ENCODE assay signal across 1 cellular context in genomic region chr5:159915913-159916840, GRCh38.
TF ChIP-seq lines count a peak whose summit lies in the region.

Gene ADRA1B (plus strand): TSS chr5:159916482. CDS start chr5:159916906, 424 bp downstream.

TF ChIP-seq in HEK293, 187 proteins besides CTCF, POLR2A, EP300 and RAD21 (continued from another document and continues in another):
- TF ChIP-seq ZSCAN5A (tag by site-specific recombination; IDR thresholded peaks at IDR 0.05) (no peak), ZNF555 (tag by site-specific recombination; conservative IDR thresholded peaks at IDR 0.05) (no peak), REPIN1 (tag by site-specific recombination; IDR thresholded peaks at IDR 0.05; ENCODE audit: low read depth) (no peak), ZNF266 (tag by site-specific recombination; IDR thresholded peaks at IDR 0.05; ENCODE audit: low read depth) (no peak), ZNF239 (tag by site-specific recombination; IDR thresholded peaks at IDR 0.05) (no peak), ZNF174 (tag by site-specific recombination; IDR thresholded peaks at IDR 0.05) (no peak), ZNF433 (tag by site-specific recombination; IDR thresholded peaks at IDR 0.05; ENCODE audit: low read depth) (no peak), ZBTB44 (tag by site-specific recombination; IDR thresholded peaks at IDR 0.05) (no peak), ZNF639 (tag by site-specific recombination; IDR thresholded peaks at IDR 0.05) (no peak), TSHZ1 (tag by site-specific recombination; IDR thresholded peaks at IDR 0.05; ENCODE audit: borderline replicate concordance) (no peak), ZSCAN18 (tag by site-specific recombination; IDR thresholded peaks at IDR 0.05) (no peak), ZNF449 (tag by site-specific recombination; IDR thresholded peaks at IDR 0.05) (no peak), ZXDB (tag by site-specific recombination; IDR thresholded peaks at IDR 0.05) (no peak), ZNF423 (tag by site-specific recombination; IDR thresholded peaks at IDR 0.05) (no peak), ZNF701 (tag by site-specific recombination; IDR thresholded peaks at IDR 0.05) (no peak), YY1 (tag by site-specific recombination; IDR thresholded peaks at IDR 0.05) (no peak), ZNF335 (tag by site-specific recombination; conservative IDR thresholded peaks at IDR 0.05) (peak; percentile 40; the same call in 1 of the 2 replicates), ZNF654 (tag by site-specific recombination; IDR thresholded peaks at IDR 0.05; ENCODE audit: low read depth) (peak; percentile 28; the same call in 1 of the 2 replicates), ZNF362 (tag by site-specific recombination; IDR thresholded peaks at IDR 0.05) (no peak), ZNF221 (tag by site-specific recombination; IDR thresholded peaks at IDR 0.05; ENCODE audit: borderline replicate concordance) (no peak), BCL11B (tag by site-specific recombination; IDR thresholded peaks at IDR 0.05; ENCODE audit: low read depth) (no peak), ZBTB7A (tag by site-specific recombination; IDR thresholded peaks at IDR 0.05; ENCODE audit: low read depth) (no peak), ZNF404 (tag by site-specific recombination; IDR thresholded peaks at IDR 0.05) (no peak), ZNF792 (tag by site-specific recombination; IDR thresholded peaks at IDR 0.05) (no peak), ZFP3 (tag by site-specific recombination; IDR thresholded peaks at IDR 0.05; ENCODE audit: low read depth) (no peak), ZNF530 (tag by site-specific recombination; IDR thresholded peaks at IDR 0.05; ENCODE audit: low read depth) (no peak), ZSCAN16 (tag by site-specific recombination; IDR thresholded peaks at IDR 0.05) (no peak), ZSCAN30 (tag by site-specific recombination; IDR thresholded peaks at IDR 0.05) (no peak), ZNF302 (tag by site-specific recombination; IDR thresholded peaks at IDR 0.05; ENCODE audit: low read depth) (no peak), ZNF843 (tag by site-specific recombination; IDR thresholded peaks at IDR 0.05) (no peak), ZNF138 (tag by site-specific recombination; IDR thresholded peaks at IDR 0.05; ENCODE audit: borderline replicate concordance) (no peak), ZNF624 (tag by site-specific recombination; IDR thresholded peaks at IDR 0.05) (no peak), KLF10 (tag by site-specific recombination; IDR thresholded peaks at IDR 0.05) (peak; percentile 94), ZNF23 (tag by site-specific recombination; IDR thresholded peaks at IDR 0.05; ENCODE audit: borderline replicate concordance) (no peak), ZNF354C (tag by site-specific recombination; IDR thresholded peaks at IDR 0.05; ENCODE audit: borderline replicate concordance, low read depth) (no peak), ZNF664 (tag by site-specific recombination; IDR thresholded peaks at IDR 0.05) (no peak), ZNF658 (tag by site-specific recombination; IDR thresholded peaks at IDR 0.05) (no peak), ZEB2 (tag by site-specific recombination; IDR thresholded peaks at IDR 0.05) (no peak), IKZF3 (tag by site-specific recombination; IDR thresholded peaks at IDR 0.05) (peak; percentile 38; the same call in 1 of the 2 replicates), ZNF548 (tag by site-specific recombination; IDR thresholded peaks at IDR 0.05) (no peak), ZBTB8A (tag by site-specific recombination; IDR thresholded peaks at IDR 0.05) (peak; percentile 56; the same call in 1 of the 2 replicates), ZNF600 (tag by site-specific recombination; IDR thresholded peaks at IDR 0.05) (0 out of 2 replicates have a peak, but pooled peaks have one; percentile 21), ZNF830 (tag by site-specific recombination; IDR thresholded peaks at IDR 0.05; ENCODE audit: low read depth) (no peak), ZNF785 (tag by site-specific recombination; IDR thresholded peaks at IDR 0.05) (no peak), ZNF311 (tag by site-specific recombination; IDR thresholded peaks at IDR 0.05; ENCODE audit: borderline replicate concordance) (no peak), ZNF121 (tag by site-specific recombination; IDR thresholded peaks at IDR 0.05) (no peak), MZF1 (tag by site-specific recombination; IDR thresholded peaks at IDR 0.05; ENCODE audit: borderline replicate concordance) (no peak), ZNF580 (tag by site-specific recombination; IDR thresholded peaks at IDR 0.05) (no peak), ZNF513 (tag by site-specific recombination; IDR thresholded peaks at IDR 0.05) (peak; percentile 41; the same call in 1 of the 2 replicates), ZNF623 (tag by site-specific recombination; IDR thresholded peaks at IDR 0.05) (no peak), ZFP37 (tag by site-specific recombination; IDR thresholded peaks at IDR 0.05) (no peak), ZNF426 (tag by site-specific recombination; IDR thresholded peaks at IDR 0.05) (no peak), ZNF692 (tag by site-specific recombination; IDR thresholded peaks at IDR 0.05) (0 out of 2 replicates have a peak, but pooled peaks have one; percentile 5), ZNF146 (tag by site-specific recombination; IDR thresholded peaks at IDR 0.05) (no peak), MYNN (tag by site-specific recombination; IDR thresholded peaks at IDR 0.05; ENCODE audit: borderline replicate concordance) (no peak), ZNF501 (tag by site-specific recombination; IDR thresholded peaks at IDR 0.05) (no peak), ZNF660 (tag by site-specific recombination; IDR thresholded peaks at IDR 0.05) (0 out of 2 replicates have a peak, but pooled peaks have one; percentile 59), ZSCAN23 (tag by site-specific recombination; IDR thresholded peaks at IDR 0.05) (no peak), SP7 (tag by site-specific recombination; IDR thresholded peaks at IDR 0.05) (no peak)
